In the genomic region with DNA sequence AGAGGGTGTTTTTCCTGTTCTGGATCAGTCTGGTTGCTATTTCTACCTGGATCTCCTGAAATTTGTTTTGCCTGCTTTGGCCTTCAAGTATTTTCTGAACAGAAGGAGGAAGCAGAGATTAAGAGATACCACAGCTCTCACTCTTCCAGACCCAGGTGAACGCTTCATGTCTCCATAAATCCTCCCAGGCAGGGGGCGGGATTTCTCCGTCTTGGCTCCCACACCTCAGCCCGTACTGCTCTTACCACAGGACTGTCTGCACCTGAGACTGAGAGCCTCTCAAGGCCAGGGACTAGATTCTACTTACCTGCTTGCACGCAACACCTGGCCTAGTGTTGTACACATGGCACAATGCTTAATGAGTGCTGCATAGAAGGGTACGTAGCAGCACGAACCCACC, we compare ENCODE assay signal across 28 cellular contexts. TPM values are rescaled to one million over a fixed set of nuclear protein-coding genes. Genes with fewer than 3 reads are reported as not detected.
DNase-seq lines count a peak whose midpoint lies in the region; ATAC-seq, FAIRE-seq and TF ChIP-seq lines count a peak whose summit lies in the region.
"Had no signal": no experiment of that assay in that cellular context is flagged by ENCODE, and none has a peak within 500 bp of the region (broad histone marks: within the 10 kb centered on the region; RNA-seq: fewer than 3 reads in every experiment).

No MANE protein-coding gene starts in this region.

- no peak overlapping the region for H2AFZ ChIP-seq in Loucy (ENCODE audit: low read length)
- no peak overlapping the region for H2AFZ ChIP-seq in K562 (ENCODE audit: low read depth, low read length)
- H2AFZ ChIP-seq in parathyroid adenoma, result peak overlapping the region; percentile 52

- no peaks in the 10 kb centered on the region for H3F3A ChIP-seq in Loucy (ENCODE audit: low read depth)

- BruUV-seq in K562 (replicated peaks; lab: Mats Ljungman, UMichigan), result no TSS peak

- H3K9me1 ChIP-seq in K562 (ENCODE audit: control insufficient read depth, insufficient read depth, low read length), result no peaks in the 10 kb centered on the region

- no peak overlapping the region for H3K4me3 Mint-ChIP-seq in stimulated activated effector memory CD8-positive, alpha-beta T cell treated with anti-CD3 and anti-CD28 coated beads, Interleukin-12 subunit alpha, Interleukin-12 subunit beta, amount 100 ng/mL, for 72 hours
- H3K4me3 Mint-ChIP-seq: CD4-positive, alpha-beta T cell; H9; T-helper 17 cell had no signal

- H3K9ac ChIP-seq in Loucy (ENCODE audit: low read depth, low read length, poor library complexity, severe bottlenecking), result no peak overlapping the region
- no peak overlapping the region for H3K9ac ChIP-seq in K562 (ENCODE audit: insufficient read depth in 1 of 2, low read depth in 2 of 2, low read length in 2 of 2)
- H3K9ac ChIP-seq in parathyroid adenoma, result no peak overlapping the region
- H3K9ac ChIP-seq: BLaER1 treated with 17β-estradiol and CSF1 and Interleukin-3, amounts not matched to agents 10 nM and 100 nM; SK-N-SH had no signal

- no peak for TF ChIP-seq EP300 in K562 (IDR thresholded peaks at IDR 0.05; ENCODE audit: low read length)

- no peaks in the 10 kb centered on the region for H3K27me3 ChIP-seq in Loucy (ENCODE audit: insufficient read depth, low read length, poor library complexity, severe bottlenecking)
- H3K27me3 ChIP-seq in K562 (ENCODE audit: control insufficient read depth in 2 of 2, insufficient read depth in 2 of 2, low read length in 2 of 2), result peaks cover 8 to 26% of the 10 kb centered on the region in 2 experiments; a peak in 4 of 5 replicates
- H3K27me3 ChIP-seq in parathyroid adenoma (ENCODE audit: control insufficient read depth, insufficient read depth, low read length), result no peaks in the 10 kb centered on the region
- no peaks in the 10 kb centered on the region for H3K27me3 ChIP-seq in pancreas
- H3K27me3 ChIP-seq: BLaER1 treated with 17β-estradiol and CSF1 and Interleukin-3, amounts not matched to agents 10 nM and 100 nM; Peyer's patch had no signal

- H3K4me2 ChIP-seq in Loucy (ENCODE audit: low read depth, low read length, poor library complexity, severe bottlenecking), result peak overlapping the region; percentile 26
- H3K4me2 ChIP-seq in K562 (ENCODE audit: insufficient read depth, low read length), result no peak overlapping the region
- H3K4me2 ChIP-seq in parathyroid adenoma (ENCODE audit: low read length), result peak overlapping the region; percentile 2
- H3K4me2 ChIP-seq: A549; BLaER1 treated with 17β-estradiol and CSF1 and Interleukin-3, amounts not matched to agents 10 nM and 100 nM; SK-N-SH had no signal

- TF ChIP-seq CTCF in Loucy (conservative IDR thresholded peaks at IDR 0.05; ENCODE audit: low read length), result no peak
- no peak for TF ChIP-seq CTCF in K562 (IDR thresholded peaks at IDR 0.05 in 2 of 3, conservative IDR thresholded peaks at IDR 0.05 in 1 of 3; ENCODE audit: insufficient read depth in 2 of 3, low read depth in 1 of 3, low read length in 3 of 3)
- no peak for TF ChIP-seq CTCF in parathyroid adenoma (IDR thresholded peaks at IDR 0.05)
- TF ChIP-seq CTCF in RWPE1 (conservative IDR thresholded peaks at IDR 0.05; ENCODE audit: low read depth), result no peak
- TF ChIP-seq CTCF in pancreas (IDR thresholded peaks at IDR 0.05), result no peak

- FAIRE-seq in K562 (lab: Jason Lieb, UNC) (no peak), pancreas (lab: Jason Lieb, UNC) (no peak)
- FAIRE-seq: A549, D721Med, GM12878, GM19239 had no signal

- TF ChIP-seq RAD21 in K562 (CRISPR knock-in tag; conservative IDR thresholded peaks at IDR 0.05 in 1 of 2, IDR thresholded peaks at IDR 0.05 in 1 of 2), result no peak

- no peaks in the 10 kb centered on the region for H3K4me1 Mint-ChIP-seq in stimulated activated effector memory CD8-positive, alpha-beta T cell treated with anti-CD3 and anti-CD28 coated beads, Interleukin-12 subunit alpha, Interleukin-12 subunit beta, amount 100 ng/mL, for 72 hours
- H3K4me1 Mint-ChIP-seq: T-helper 17 cell had no signal

- H3K4me3 ChIP-seq in Loucy (ENCODE audit: low read length, poor library complexity, severe bottlenecking), result no peak overlapping the region
- no peak overlapping the region for H3K4me3 ChIP-seq in K562
- no peak overlapping the region for H3K4me3 ChIP-seq in parathyroid adenoma (ENCODE audit: low read depth, low read length)
- no peak overlapping the region for H3K4me3 ChIP-seq in pancreas
- H3K4me3 ChIP-seq: A549; BLaER1 treated with 17β-estradiol and CSF1 and Interleukin-3, amounts not matched to agents 10 nM and 100 nM; GM12878; Peyer's patch had no signal

- H3K9me2 ChIP-seq in Loucy (replicated peaks; ENCODE audit: low read depth, low read length), result no peaks in the 10 kb centered on the region
- H3K9me2 ChIP-seq: SK-N-SH had no signal

- no peak for ATAC-seq in K562
- ATAC-seq in GM18511 (IDR thresholded peaks at IDR 0.05; ENCODE audit: unreplicated experiment), result no peak
- no peak for ATAC-seq in stimulated activated effector memory CD8-positive, alpha-beta T cell treated with anti-CD3 and anti-CD28 coated beads, Interleukin-12 subunit alpha, Interleukin-12 subunit beta, amount 100 ng/mL, for 72 hours
- no peak for ATAC-seq in pancreas
- ATAC-seq: GM12878, T-helper 17 cell had no signal

- H3K4me1 ChIP-seq in Loucy (ENCODE audit: insufficient read depth, low read length, poor library complexity, severe bottlenecking) (peaks cover 10% of the 10 kb centered on the region), K562 (replicated peaks in 1 of 2; ENCODE audit: control insufficient read depth in 2 of 2, insufficient read depth in 2 of 2, low read length in 2 of 2) (no peaks in the 10 kb centered on the region), parathyroid adenoma (peaks cover 49% of the 10 kb centered on the region), pancreas (no peaks in the 10 kb centered on the region)
- H3K4me1 ChIP-seq: A549; BLaER1 treated with 17β-estradiol and CSF1 and Interleukin-3, amounts not matched to agents 10 nM and 100 nM; Peyer's patch had no signal

- in situ Hi-C loops in K562 (cut with MboI), result no loop called here

- POLR2A ChIA-PET in K562 (lab: Yijun Ruan, JAX), result no interaction called here
- POLR2A ChIA-PET in RWPE1 (lab: Yijun Ruan, JAX; ENCODE audit: low non-redundant PET), result no interaction called here

- H3K36me3 ChIP-seq in Loucy (ENCODE audit: insufficient read depth, low read length), result no peaks in the 10 kb centered on the region
- H3K36me3 ChIP-seq in K562 (ENCODE audit: control insufficient read depth, insufficient read depth, low read length), result no peaks in the 10 kb centered on the region
- H3K36me3 ChIP-seq in parathyroid adenoma (ENCODE audit: control insufficient read depth, insufficient read depth, low read length), result no peaks in the 10 kb centered on the region
- H3K36me3 ChIP-seq in pancreas, result no peaks in the 10 kb centered on the region
- H3K36me3 ChIP-seq: BLaER1 treated with 17β-estradiol and CSF1 and Interleukin-3, amounts not matched to agents 10 nM and 100 nM; Peyer's patch had no signal

- H3K9me3 ChIP-seq in Loucy (ENCODE audit: insufficient read depth, low read depth, low read length), result no peaks in the 10 kb centered on the region
- no peaks in the 10 kb centered on the region for H3K9me3 ChIP-seq in K562 (replicated peaks; ENCODE audit: control insufficient read depth, insufficient read depth, low read depth, low read length)
- H3K9me3 ChIP-seq in parathyroid adenoma (ENCODE audit: control insufficient read depth, low read length), result no peaks in the 10 kb centered on the region
- H3K9me3 ChIP-seq in pancreas, result no peaks in the 10 kb centered on the region
- H3K9me3 ChIP-seq: A549, Peyer's patch, SK-N-SH had no signal

- intact Hi-C loops in K562 (cut with micrococcal nuclease), result no loop called here
- intact Hi-C loops in pancreas (cut with DNase I), result loop anchor here in 1 of 3 donors (10.0 kb wide), 1 partner anchor 899 kb away; no protein-coding TSS in a partner anchor

- H4K20me1 ChIP-seq in Loucy (ENCODE audit: insufficient read depth, low read length, poor library complexity, severe bottlenecking) (no peaks in the 10 kb centered on the region), K562 (replicated peaks; ENCODE audit: control insufficient read depth, insufficient read depth, low read length) (no peaks in the 10 kb centered on the region)
- H4K20me1 ChIP-seq: BLaER1 treated with 17β-estradiol and CSF1 and Interleukin-3, amounts not matched to agents 10 nM and 100 nM had no signal

- H3K36me3 Mint-ChIP-seq in stimulated activated effector memory CD8-positive, alpha-beta T cell treated with anti-CD3 and anti-CD28 coated beads, Interleukin-12 subunit alpha, Interleukin-12 subunit beta, amount 100 ng/mL, for 72 hours, result no peaks in the 10 kb centered on the region

- H3K9me3 Mint-ChIP-seq in stimulated activated effector memory CD8-positive, alpha-beta T cell treated with anti-CD3 and anti-CD28 coated beads, Interleukin-12 subunit alpha, Interleukin-12 subunit beta, amount 100 ng/mL, for 72 hours, result no peaks in the 10 kb centered on the region
- H3K9me3 Mint-ChIP-seq: CD4-positive, alpha-beta T cell had no signal

- CTCF ChIA-PET in K562 (lab: Yijun Ruan, JAX; ENCODE audit: low intra/inter-chr PET ratio), result no interaction called here
- CTCF ChIA-PET in RWPE1 (lab: Yijun Ruan, JAX), result interaction anchor here (2.6 kb wide), 1 partner anchor 12 kb away, joined by 8 read pairs; no protein-coding TSS in a partner anchor

- H3K27ac Mint-ChIP-seq in stimulated activated effector memory CD8-positive, alpha-beta T cell treated with anti-CD3 and anti-CD28 coated beads, Interleukin-12 subunit alpha, Interleukin-12 subunit beta, amount 100 ng/mL, for 72 hours, result no peak overlapping the region
- H3K27ac Mint-ChIP-seq: CD4-positive, alpha-beta T cell; H9; T-helper 17 cell had no signal

- WGBS in K562 (ENCODE audit: insufficient coverage, low coverage, missing lambda C conversion rate), result 10% methylated on average over 7 of the region's 7 CpGs
- WGBS in pancreas, 2 donors, result 85 to 88% methylated on average over 7 of the region's 7 CpGs

- DNase-seq in ELF-1 (ENCODE audit: low read depth, low spot score), result peak; percentile 29
- DNase-seq in K562 (ENCODE audit: extremely low read depth in 1 of 4, low spot score in 3 of 4), result no peak
- DNase-seq in RWPE1 (ENCODE audit: low spot score), result no peak
- DNase-seq in stimulated activated effector memory CD8-positive, alpha-beta T cell treated with anti-CD3 and anti-CD28 coated beads, Interleukin-12 subunit alpha, Interleukin-12 subunit beta, amount 100 ng/mL, for 72 hours (ENCODE audit: low spot score in 2 of 2), result no peak
- no peak for DNase-seq in pancreas
- DNase-seq: AML-193; CD4-positive, alpha-beta T cell; GDM1; H9; IMR-90; NCI-H1105; NCI-H1436 treated with DMSO at 0.1 percent for 48 hours; NCI-H2029; NCI-H226; NCI-H510A; NCI-H69; Peyer's patch; SIG-M5; SK-N-SH; T-helper 17 cell had no signal

- TF ChIP-seq POLR2A in K562 (conservative IDR thresholded peaks at IDR 0.05), result no peak

- no peaks in the 10 kb centered on the region for H3K79me2 ChIP-seq in Loucy (ENCODE audit: insufficient read depth, low read length)
- no peaks in the 10 kb centered on the region for H3K79me2 ChIP-seq in K562 (ENCODE audit: control insufficient read depth, insufficient read depth, low read length)
- no peaks in the 10 kb centered on the region for H3K79me2 ChIP-seq in parathyroid adenoma

- no peak overlapping the region for H3K27ac ChIP-seq in K562 (ENCODE audit: extremely low read depth, low read depth, low read length)
- peak overlapping the region; percentile 87 for H3K27ac ChIP-seq in parathyroid adenoma
- no peak overlapping the region for H3K27ac ChIP-seq in RWPE1
- no peak overlapping the region for H3K27ac ChIP-seq in pancreas
- H3K27ac ChIP-seq: A549; BLaER1 treated with 17β-estradiol and CSF1 and Interleukin-3, amounts not matched to agents 10 nM and 100 nM; Peyer's patch had no signal

RNA-seq across cellular contexts. Expression of a gene that starts 59.9 kb away (rescaled TPM):
- 146 and 424 TPM in 2 replicates for total RNA-seq in K562 (2011; cell fraction: chromatin; rRNA removed; ENCODE audit: low replicate concordance)
- total RNA-seq in K562 (2011; cell fraction: nucleolus; rRNA removed), result 45.0 and 62.9 TPM in 2 replicates
- 116 and 165 TPM in 2 replicates for total RNA-seq in K562 (2011; cell fraction: nucleoplasm; rRNA removed)
- total RNA-seq in K562 (2014; rRNA removed) (83.2 and 88.6 TPM in 2 replicates), K562 (2014; rRNA removed; fragmentation: Illumina TruSeq; extraction: Trizol) (182 and 214 TPM in 2 replicates), K562 (2015; rRNA removed; fragmentation: Illumina TruSeq; extraction: Trizol) (162 and 178 TPM in 2 replicates), K562 (2021) (214 and 225 TPM in 2 replicates), pancreas (10 to 100 TPM; 36.3 to 52.1 (median 38.7) TPM)
- polyA plus RNA-seq in K562 (2011; rRNA removed) (155 and 198 TPM in 2 replicates), K562 (2014; fragmentation: Illumina TruSeq; extraction: Trizol) (127 and 138 TPM in 2 replicates), K562 (2014; fragmentation: Nextera tagmentation; extraction: Ambion mirVana) (10 to 100 TPM; 41.5 to 54.8 TPM), K562 (2014; rRNA removed) (96.3 and 104 TPM in 2 replicates), pancreas (10 to 100 TPM in 1 of 2 donors, 1 to 10 TPM in 1; 9.4 to 21.1 TPM)
- polyA plus RNA-seq in K562 (2011; cell fraction: cytosol; rRNA removed), result 25.3 and 74.7 TPM in 2 replicates
- polyA plus RNA-seq in K562 (2011; cell fraction: nucleus; rRNA removed), result 88.2 and 105 TPM in 2 replicates
- polyA plus RNA-seq in K562 (2012), result 82.8 and 105 TPM in 2 replicates
- 447 and 467 TPM in 2 replicates for polyA minus RNA-seq in K562 (2011; rRNA and poly(A)+ RNA removed)
- 250 and 275 TPM in 2 replicates for polyA minus RNA-seq in K562 (2011; cell fraction: cytosol; rRNA and poly(A)+ RNA removed)
- 101 and 139 TPM in 2 replicates for polyA minus RNA-seq in K562 (2011; cell fraction: nucleus; rRNA and poly(A)+ RNA removed)
